ENCODE assay signal across 1 cellular context in genomic region chr10:114623661-114624294, GRCh38.
A peak's percentile ranks its signal among the peaks of the same experiment; 100 is the strongest.
TF ChIP-seq lines count a peak whose summit lies in the region.

No MANE protein-coding gene starts in this region.

TF ChIP-seq in HEK293, 187 proteins besides CTCF, POLR2A, EP300 and RAD21 (continued from another document):
- peak; percentile 76 for TF ChIP-seq PRDM10 (tag by site-specific recombination; IDR thresholded peaks at IDR 0.05)
- peak; percentile 65; the same call in 1 of the 2 replicates for TF ChIP-seq TSHZ1 (tag by site-specific recombination; IDR thresholded peaks at IDR 0.05; ENCODE audit: borderline replicate concordance)
- TF ChIP-seq ZFP37 (tag by site-specific recombination; IDR thresholded peaks at IDR 0.05), result 0 out of 2 replicates have a peak, but pooled peaks have one; percentile 53
- TF ChIP-seq ZNF184 (tag by site-specific recombination; IDR thresholded peaks at IDR 0.05), result peak; percentile 69; the same call in 1 of the 2 replicates
- TF ChIP-seq ZNF623 (tag by site-specific recombination; IDR thresholded peaks at IDR 0.05), result no peak
- TF ChIP-seq ZNF660 (tag by site-specific recombination; IDR thresholded peaks at IDR 0.05), result peak; percentile 90
- peak; percentile 85 for TF ChIP-seq ZEB2 (tag by site-specific recombination; IDR thresholded peaks at IDR 0.05)
- 0 out of 2 replicates have a peak, but pooled peaks have one; percentile 22 for TF ChIP-seq ZSCAN16 (tag by site-specific recombination; IDR thresholded peaks at IDR 0.05)
- peak; percentile 27; the same call in 1 of the 2 replicates for TF ChIP-seq PRDM4 (tag by site-specific recombination; IDR thresholded peaks at IDR 0.05)
- peak; percentile 57; the same call in 1 of the 2 replicates for TF ChIP-seq BCL6B (tag by site-specific recombination; IDR thresholded peaks at IDR 0.05)
- TF ChIP-seq KLF10 (tag by site-specific recombination; IDR thresholded peaks at IDR 0.05), result peak; percentile 77
- no peak for TF ChIP-seq ZBTB10 (tag by site-specific recombination; IDR thresholded peaks at IDR 0.05)
- peak; percentile 91 for TF ChIP-seq ZNF24 (tag by site-specific recombination; IDR thresholded peaks at IDR 0.05)
- peak; percentile 22; the same call in 1 of the 2 replicates for TF ChIP-seq ZNF10 (tag by site-specific recombination; IDR thresholded peaks at IDR 0.05)
- TF ChIP-seq KLF17 (tag by site-specific recombination; IDR thresholded peaks at IDR 0.05), result 0 out of 2 replicates have a peak, but pooled peaks have one; percentile 37
- TF ChIP-seq PATZ1 (tag by site-specific recombination; IDR thresholded peaks at IDR 0.05), result peak; percentile 77
- TF ChIP-seq ZSCAN30 (tag by site-specific recombination; IDR thresholded peaks at IDR 0.05), result peak; percentile 44; the same call in 1 of the 2 replicates
- peak; percentile 58 for TF ChIP-seq SCRT2 (tag by site-specific recombination; IDR thresholded peaks at IDR 0.05)
- TF ChIP-seq ZNF341 (tag by site-specific recombination; IDR thresholded peaks at IDR 0.05; ENCODE audit: low read depth), result no peak
- TF ChIP-seq ZNF558 (tag by site-specific recombination; IDR thresholded peaks at IDR 0.05), result peak; percentile 86; the same call in 1 of the 2 replicates
- TF ChIP-seq ZNF398 (tag by site-specific recombination; IDR thresholded peaks at IDR 0.05), result peak; percentile 34
- no peak for TF ChIP-seq ZNF677 (tag by site-specific recombination; IDR thresholded peaks at IDR 0.05)
- peak; percentile 87 for TF ChIP-seq ZNF600 (tag by site-specific recombination; IDR thresholded peaks at IDR 0.05)
- 0 out of 2 replicates have a peak, but pooled peaks have one; percentile 48 for TF ChIP-seq MZF1 (tag by site-specific recombination; IDR thresholded peaks at IDR 0.05; ENCODE audit: borderline replicate concordance)
